Comparison of ENCODE assay signal across 23 cellular contexts in genomic region chr22:39429916-39430575, GRCh38. TPM values are rescaled to one million over a fixed set of nuclear protein-coding genes. Genes with fewer than 3 reads are reported as not detected.
DNase-seq lines count a peak whose midpoint lies in the region; ATAC-seq, FAIRE-seq and TF ChIP-seq lines count a peak whose summit lies in the region.
"Had no signal": no experiment of that assay in that cellular context is flagged by ENCODE, and none has a peak within 500 bp of the region (broad histone marks: within the 10 kb centered on the region; RNA-seq: fewer than 3 reads in every experiment).

No MANE protein-coding gene starts in this region.

- no peak overlapping the region for H3K4me3 Mint-ChIP-seq in activated T-helper 17 cell treated with anti-CD3 and anti-CD28 coated beads, Interleukin-2, amount 50 U/mL, for 72 hours
- H3K4me3 Mint-ChIP-seq: activated naive CD4-positive, alpha-beta T cell treated with anti-CD3 and anti-CD28 coated beads for 36 hours; CD4-positive, CD25-positive, alpha-beta regulatory T cell; stimulated activated naive CD8-positive, alpha-beta T cell treated with anti-CD3 and anti-CD28 coated beads, Interleukin-15, Interleukin-2, amounts not matched to agents 100 ng/mL and 50 ng/mL, for 24 hours; T-helper 1 cell treated with Interleukin-12 subunit alpha and Interleukin-12 subunit beta and Interleukin-4 antibody, amounts not matched to agents 30 μg/mL and 1 μg/mL, for 36 hours had no signal

- H3K36me3 ChIP-seq in MM.1S (replicated peaks; ENCODE audit: insufficient read depth, low read length) (peaks cover 6% of the 10 kb centered on the region; the same call in 1 of the 2 replicates), H1 (ENCODE audit: control insufficient read depth in 2 of 4, insufficient read depth in 4 of 4, low read length in 3 of 4) (peaks cover 0 to 11% (median 3%) of the 10 kb centered on the region in 4 experiments; a peak in 4 of 8 replicates), osteoblast (ENCODE audit: insufficient read depth, low read length) (peaks cover 34% of the 10 kb centered on the region), thoracic aorta (peaks cover 39% of the 10 kb centered on the region)
- H3K36me3 ChIP-seq: colonic mucosa had no signal

- H2AK5ac ChIP-seq in H1 (ENCODE audit: low read depth, low read length): peak overlapping the region; percentile 93; the same call in 1 of the 2 replicates

- H3K9me2 ChIP-seq in MM.1S (replicated peaks; ENCODE audit: insufficient read depth, low read length): no peaks in the 10 kb centered on the region

- no peak overlapping the region for H4K5ac ChIP-seq in H1 (ENCODE audit: insufficient read length, low read depth, low read length)

- no peak overlapping the region for H3K14ac ChIP-seq in H1 (ENCODE audit: insufficient read length)

- H2AFZ ChIP-seq in MM.1S (ENCODE audit: low read length) (no peak overlapping the region), H1 (ENCODE audit: low read length) (no peak overlapping the region), osteoblast (ENCODE audit: low read length) (no peak overlapping the region)

- H3K79me2 ChIP-seq in MM.1S (ENCODE audit: low read length) (peaks cover 30% of the 10 kb centered on the region), H1 (ENCODE audit: control insufficient read depth in 1 of 2, insufficient read depth in 2 of 2, low read length in 2 of 2) (no peaks in the 10 kb centered on the region), osteoblast (ENCODE audit: insufficient read depth, low read length) (no peaks in the 10 kb centered on the region)

- H3F3A ChIP-seq in MM.1S (ENCODE audit: insufficient read depth, low read length): peaks cover 31% of the 10 kb centered on the region

- H3K4me1 Mint-ChIP-seq in activated T-helper 17 cell treated with anti-CD3 and anti-CD28 coated beads, Interleukin-2, amount 50 U/mL, for 72 hours: no peaks in the 10 kb centered on the region
- H3K4me1 Mint-ChIP-seq: CD4-positive, CD25-positive, alpha-beta regulatory T cell had no signal

- WGBS in H1 (ENCODE audit: extremely low coverage in 1 of 2, insufficient coverage in 1 of 2, insufficient read length in 1 of 2, insufficient replicate concordance in 2 of 2, low coverage in 1 of 2, low lambda C conversion rate in 2 of 2, missing lambda C conversion rate in 1 of 2), 2 experiments: 92% methylated on average over 27 of the region's 27 CpGs; no CpG with 5 or more reads in 1 of the 2 experiments

- H2BK15ac ChIP-seq in H1 (ENCODE audit: low read length): peak overlapping the region; percentile 81; the same call in 1 of the 2 replicates

- TF ChIP-seq RAD21 in H1 (IDR thresholded peaks at IDR 0.05 in 1 of 2, conservative IDR thresholded peaks at IDR 0.05 in 1 of 2; ENCODE audit: low read depth in 2 of 2, low read length in 2 of 2): no peak

- ATAC-seq in thoracic aorta (ENCODE audit: insufficient number of reproducible peaks, low FRiP score, low read depth): no peak
- no peak for ATAC-seq in activated T-helper 17 cell treated with anti-CD3 and anti-CD28 coated beads, Interleukin-2, amount 50 U/mL, for 72 hours (replicated peaks)
- ATAC-seq: PC-3, right lobe of liver had no signal

- H3K79me1 ChIP-seq in H1 (ENCODE audit: low read depth, low read length): no peaks in the 10 kb centered on the region; the same call in 1 of the 2 replicates

- peak overlapping the region; percentile 98; the same call in 1 of the 2 replicates for H2BK12ac ChIP-seq in H1 (ENCODE audit: low read depth, low read length)

- H2BK5ac ChIP-seq in H1 (ENCODE audit: low read depth, low read length): peak overlapping the region; percentile 98

- peak overlapping the region; percentile 24; the same call in 1 of the 2 replicates for H3K18ac ChIP-seq in H1 (ENCODE audit: extremely low read depth, low read length)

- H3K4me2 ChIP-seq in MM.1S (ENCODE audit: low read depth, low read length): no peak overlapping the region
- no peak overlapping the region for H3K4me2 ChIP-seq in H1 (ENCODE audit: insufficient read depth in 1 of 2, low read depth in 2 of 2, low read length in 2 of 2)
- H3K4me2 ChIP-seq in osteoblast (ENCODE audit: insufficient read depth, low read length): no peak overlapping the region

- H3K27ac ChIP-seq in MM.1S (ENCODE audit: low read length) (0 out of 2 replicates have a peak overlapping the region, but pooled peaks have one; percentile 70), H1 (ENCODE audit: low read depth, low read length) (no peak overlapping the region), osteoblast (ENCODE audit: low read depth, low read length) (no peak overlapping the region), thoracic aorta (peak overlapping the region; percentile 96 to 99)

- H3K23me2 ChIP-seq in H1 (ENCODE audit: low read depth, low read length): no peaks in the 10 kb centered on the region; the same call in 1 of the 2 replicates

- TF ChIP-seq CTCF in MM.1S (IDR thresholded peaks at IDR 0.05; ENCODE audit: low read length): no peak
- TF ChIP-seq CTCF in H1 (IDR thresholded peaks at IDR 0.05; ENCODE audit: control extremely low read depth in 1 of 3, insufficient read depth in 1 of 3, low read depth in 1 of 3, low read length in 3 of 3): no peak
- TF ChIP-seq CTCF in osteoblast (IDR thresholded peaks at IDR 0.05; ENCODE audit: extremely low read depth, low read depth, low read length): no peak
- no peak for TF ChIP-seq CTCF in thoracic aorta (IDR thresholded peaks at IDR 0.05)

- POLR2A ChIA-PET in H1 (lab: Charles Lee; ENCODE audit: partially characterized antibody): interaction anchor here (2.0 to 5.5 kb wide), 3 partner anchors 9 to 112 kb away, joined by 6 to 48 read pairs (median 13); partner anchors contain the start of genes ATF4 and RPL3

- peak overlapping the region; percentile 72; the same call in 1 of the 2 replicates for H4K8ac ChIP-seq in H1 (ENCODE audit: extremely low read depth, insufficient read depth, low read length)

- H3K4me3 ChIP-seq in MM.1S (ENCODE audit: low read length) (no peak overlapping the region), H1 (ENCODE audit: extremely low read depth in 1 of 4, insufficient read depth in 2 of 4, low read depth in 3 of 4, low read length in 4 of 4) (no peak overlapping the region), osteoblast (ENCODE audit: insufficient read depth, low read length) (no peak overlapping the region), thoracic aorta (no peak overlapping the region)
- H3K4me3 ChIP-seq: colonic mucosa, right lobe of liver had no signal

- H3K27me3 Mint-ChIP-seq in activated T-helper 17 cell treated with anti-CD3 and anti-CD28 coated beads, Interleukin-2, amount 50 U/mL, for 72 hours: no peaks in the 10 kb centered on the region
- H3K27me3 Mint-ChIP-seq: CD4-positive, CD25-positive, alpha-beta regulatory T cell; stimulated activated naive CD8-positive, alpha-beta T cell treated with anti-CD3 and anti-CD28 coated beads, Interleukin-15, Interleukin-2, amounts not matched to agents 100 ng/mL and 50 ng/mL, for 24 hours had no signal

- no peak overlapping the region for H3K27ac Mint-ChIP-seq in activated T-helper 17 cell treated with anti-CD3 and anti-CD28 coated beads, Interleukin-2, amount 50 U/mL, for 72 hours
- H3K27ac Mint-ChIP-seq: activated naive CD4-positive, alpha-beta T cell treated with anti-CD3 and anti-CD28 coated beads for 36 hours; stimulated activated naive CD8-positive, alpha-beta T cell treated with anti-CD3 and anti-CD28 coated beads, Interleukin-15, Interleukin-2, amounts not matched to agents 100 ng/mL and 50 ng/mL, for 24 hours; T-helper 1 cell treated with Interleukin-12 subunit alpha and Interleukin-12 subunit beta and Interleukin-4 antibody, amounts not matched to agents 30 μg/mL and 1 μg/mL, for 36 hours had no signal

- H4K20me1 ChIP-seq in MM.1S (ENCODE audit: insufficient read depth, low read length) (no peaks in the 10 kb centered on the region), H1 (replicated peaks in 1 of 2; ENCODE audit: control insufficient read depth in 1 of 2, insufficient read depth in 2 of 2, low read length in 2 of 2) (peaks cover 0 to 3% of the 10 kb centered on the region in 2 experiments), osteoblast (ENCODE audit: insufficient read depth, low read length) (no peaks in the 10 kb centered on the region)

- H3K9me3 Mint-ChIP-seq in activated T-helper 17 cell treated with anti-CD3 and anti-CD28 coated beads, Interleukin-2, amount 50 U/mL, for 72 hours: no peaks in the 10 kb centered on the region
- H3K9me3 Mint-ChIP-seq: activated naive CD4-positive, alpha-beta T cell treated with anti-CD3 and anti-CD28 coated beads for 36 hours; CD4-positive, CD25-positive, alpha-beta regulatory T cell; stimulated activated naive CD8-positive, alpha-beta T cell treated with anti-CD3 and anti-CD28 coated beads, Interleukin-15, Interleukin-2, amounts not matched to agents 100 ng/mL and 50 ng/mL, for 24 hours; T-helper 1 cell treated with Interleukin-12 subunit alpha and Interleukin-12 subunit beta and Interleukin-4 antibody, amounts not matched to agents 30 μg/mL and 1 μg/mL, for 36 hours had no signal

- TF ChIP-seq POLR2A in H1 (IDR thresholded peaks at IDR 0.05; ENCODE audit: control extremely low read depth in 1 of 2, low read depth in 2 of 2, low read length in 2 of 2): no peak

- FAIRE-seq in H1 (lab: Jason Lieb, UNC): no peak
- FAIRE-seq: GM19239 had no signal

- H3K9ac ChIP-seq in MM.1S (ENCODE audit: low read length): no peak overlapping the region
- H3K9ac ChIP-seq in H1 (replicated peaks in 1 of 4; ENCODE audit: extremely low read depth in 1 of 4, low read depth in 3 of 4, low read length in 3 of 4): no peak overlapping the region

- no peaks in the 10 kb centered on the region for H3K9me3 ChIP-seq in MM.1S (replicated peaks; ENCODE audit: insufficient read depth, low read length)
- no peaks in the 10 kb centered on the region for H3K9me3 ChIP-seq in H1 (ENCODE audit: insufficient read depth in 2 of 2, low read depth in 1 of 2, low read length in 1 of 2)
- no peaks in the 10 kb centered on the region for H3K9me3 ChIP-seq in osteoblast (ENCODE audit: low read depth, low read length)
- no peaks in the 10 kb centered on the region for H3K9me3 ChIP-seq in thoracic aorta
- H3K9me3 ChIP-seq: colonic mucosa, right lobe of liver had no signal

- H4K91ac ChIP-seq in H1 (replicated peaks; ENCODE audit: insufficient read length, low read length): peak overlapping the region; percentile 93

- no peak overlapping the region for H3K23ac ChIP-seq in H1 (ENCODE audit: insufficient read length)

- peak overlapping the region; percentile 67 for H2BK120ac ChIP-seq in H1 (replicated peaks; ENCODE audit: low read depth, low read length)

- peaks cover 59% of the 10 kb centered on the region for H3K4me1 ChIP-seq in MM.1S (ENCODE audit: low read length)
- peaks cover 8 to 23% (median 17%) of the 10 kb centered on the region in 4 experiments for H3K4me1 ChIP-seq in H1 (replicated peaks in 1 of 4; ENCODE audit: control insufficient read depth in 3 of 4, insufficient read depth in 4 of 4, low read length in 3 of 4)
- H3K4me1 ChIP-seq in osteoblast (ENCODE audit: insufficient read depth, low read length): peaks cover 14% of the 10 kb centered on the region
- peaks cover 19 to 47% of the 10 kb centered on the region in 2 donors for H3K4me1 ChIP-seq in thoracic aorta (ENCODE audit: control insufficient read depth in 1 of 2, low read depth in 2 of 2)
- H3K4me1 ChIP-seq: colonic mucosa, right lobe of liver had no signal

- no peak for TF ChIP-seq EP300 in H1 (IDR thresholded peaks at IDR 0.05; ENCODE audit: borderline replicate concordance in 1 of 2, low read depth in 2 of 2, low read length in 2 of 2)

- H3K4ac ChIP-seq in H1 (replicated peaks; ENCODE audit: insufficient read length, low read depth, low read length): peak overlapping the region; percentile 96

- peaks cover 41% of the 10 kb centered on the region for H3K36me3 Mint-ChIP-seq in activated T-helper 17 cell treated with anti-CD3 and anti-CD28 coated beads, Interleukin-2, amount 50 U/mL, for 72 hours (ENCODE audit: low read depth)

- peak overlapping the region; percentile 66; the same call in 1 of the 2 replicates for H2BK20ac ChIP-seq in H1 (ENCODE audit: low read length)

- CTCF ChIA-PET in H1 (lab: Charles Lee; ENCODE audit: partially characterized antibody): interaction anchor here (0.5 to 2.8 kb wide), 7 partner anchors 11 to 560 kb away, joined by 3 to 19 read pairs (median 3); no protein-coding TSS in a partner anchor

- DNase-seq in MM.1S (no peak), H1 (ENCODE audit: low read depth in 1 of 2, low spot score in 2 of 2) (no peak), osteoblast (ENCODE audit: insufficient read length, low spot score, missing footprints) (peak; percentile 30), thoracic aorta (ENCODE audit: low spot score) (no peak), NCI-H146 treated with DMSO at 0.1 percent for 48 hours (lab: John Stamatoyannopoulos, UW; ENCODE audit: unreplicated experiment) (no peak), NCI-H82 (lab: John Stamatoyannopoulos, UW) (no peak)
- no peak for DNase-seq in activated effector memory CD4-positive, alpha-beta T cell treated with anti-CD3 and anti-CD28 coated beads, Interleukin-2, amount 50 U/mL, for 16 hours
- DNase-seq: activated CD4-positive, alpha-beta T cell treated with anti-CD3 and anti-CD28 coated beads, Interleukin-2, amount 50 U/mL, for 4 hours; activated naive CD4-positive, alpha-beta T cell treated with anti-CD3 and anti-CD28 coated beads for 36 hours; CD4-positive, CD25-positive, alpha-beta regulatory T cell; colonic mucosa; DMS 273 treated with DMSO at 0.1 percent for 48 hours; GDM1; GOT3; kidney glomerular epithelial cell; NCI-H1417 treated with DMSO at 0.1 percent for 48 hours; NCI-H2171; PC-3 had no signal

- H3K27me3 ChIP-seq in MM.1S (replicated peaks; ENCODE audit: insufficient read depth, low read length): no peaks in the 10 kb centered on the region
- H3K27me3 ChIP-seq in H1 (replicated peaks in 1 of 4; ENCODE audit: control insufficient read depth in 3 of 4, extremely low read depth in 1 of 4, insufficient read depth in 3 of 4, low read length in 3 of 4): no peaks in the 10 kb centered on the region
- no peaks in the 10 kb centered on the region for H3K27me3 ChIP-seq in osteoblast (ENCODE audit: insufficient read depth, low read length)
- H3K27me3 ChIP-seq in thoracic aorta (replicated peaks; ENCODE audit: insufficient read depth): no peaks in the 10 kb centered on the region
- H3K27me3 ChIP-seq: colonic mucosa, right lobe of liver had no signal

- H3K56ac ChIP-seq in H1 (replicated peaks; ENCODE audit: insufficient read length, low read depth, low read length): no peak overlapping the region

RNA-seq across cellular contexts. Expression of gene MGAT3, which starts 26.8 kb away (rescaled TPM):
- total RNA-seq in H1 (2021; fragmentation: NEBNext Ultra II Directional; extraction: Animal tissue kit (Norgen Biotek cat#: 25700)): 8.5 and 9.2 TPM in 2 replicates
- polyA plus RNA-seq in H1 (2011; rRNA removed): 4.3 and 6.3 TPM in 2 replicates
- 4.7 TPM for polyA plus RNA-seq in H1 (2011; cell fraction: cytosol; rRNA removed)
- 6.4 TPM for polyA plus RNA-seq in H1 (2011; cell fraction: nucleus; rRNA removed)
- 6.4 to 8.6 TPM (median 7.1 TPM) in 4 replicates for polyA plus RNA-seq in H1 (2012, experiment 1 of 2)
- 5.9 TPM for polyA plus RNA-seq in H1 (2012, experiment 2 of 2)
- 5.5 TPM for polyA plus RNA-seq in H1 (2013, experiment 1 of 2)
- polyA plus RNA-seq in H1 (2013, experiment 2 of 2): 5.2 TPM
- 5.9 and 6.3 TPM in 2 replicates for polyA minus RNA-seq in H1 (2011; rRNA and poly(A)+ RNA removed)
- polyA minus RNA-seq in H1 (2011; cell fraction: cytosol; rRNA and poly(A)+ RNA removed): 7.0 TPM
- 4.2 TPM for polyA minus RNA-seq in H1 (2011; cell fraction: nucleus; rRNA and poly(A)+ RNA removed)
- total RNA-seq in osteoblast: under 0.01 TPM in 1 of 2 replicates, not detected in the other
- 1 to 10 TPM; 1.1 to 3.2 TPM for total RNA-seq in thoracic aorta
- total RNA-seq in activated T-helper 17 cell treated with anti-CD3 and anti-CD28 coated beads, Interleukin-2, amount 50 U/mL, for 72 hours: 1 to 10 TPM; 1.5 to 1.6 TPM
- total RNA-seq: PC-3 had no signal
- polyA plus RNA-seq: CD4-positive, CD25-positive, alpha-beta regulatory T cell had no signal

RNA-seq across cellular contexts. Expression of gene TAB1, which starts 30.5 kb away (rescaled TPM):
- 23.1 and 26.1 TPM in 2 replicates for total RNA-seq in H1 (2021; fragmentation: NEBNext Ultra II Directional; extraction: Animal tissue kit (Norgen Biotek cat#: 25700))
- polyA plus RNA-seq in H1 (2011; rRNA removed): 38.0 and 77.1 TPM in 2 replicates
- polyA plus RNA-seq in H1 (2011; cell fraction: cytosol; rRNA removed): 41.7 TPM
- polyA plus RNA-seq in H1 (2011; cell fraction: nucleus; rRNA removed): 53.9 TPM
- 17.0 to 29.1 TPM (median 26.8 TPM) in 4 replicates for polyA plus RNA-seq in H1 (2012, experiment 1 of 2)
- 22.4 TPM for polyA plus RNA-seq in H1 (2012, experiment 2 of 2)
- 16.1 TPM for polyA plus RNA-seq in H1 (2013, experiment 1 of 2)
- 15.7 TPM for polyA plus RNA-seq in H1 (2013, experiment 2 of 2)
- polyA minus RNA-seq in H1 (2011; rRNA and poly(A)+ RNA removed): 22.1 and 25.9 TPM in 2 replicates
- polyA minus RNA-seq in H1 (2011; cell fraction: cytosol; rRNA and poly(A)+ RNA removed): 29.2 TPM
- polyA minus RNA-seq in H1 (2011; cell fraction: nucleus; rRNA and poly(A)+ RNA removed): 18.2 TPM
- total RNA-seq in osteoblast (12.7 TPM in 2 replicates), thoracic aorta (10 to 100 TPM; 14.5 to 21.4 TPM)
- total RNA-seq in activated T-helper 17 cell treated with anti-CD3 and anti-CD28 coated beads, Interleukin-2, amount 50 U/mL, for 72 hours: 10 to 100 TPM; 15.2 to 20.9 TPM

Comparison
In these comparisons a context has a peak if more than half of its experiments do, and no peak if none do; other contexts are left out.
1. H3K27ac ChIP-seq: peak in MM.1S (single experiment) and thoracic aorta (2 of 2); none in H1 (single experiment) and osteoblast (single experiment).